In genomic region chr12:105459760-105460325, GRCh38 we compare ENCODE assay signal across 17 cellular contexts.
A peak's percentile ranks its signal among the peaks of the same experiment; 100 is the strongest.
DNase-seq lines count a peak whose midpoint lies in the region; ATAC-seq, FAIRE-seq and TF ChIP-seq lines count a peak whose summit lies in the region.
"Had no signal": no experiment of that assay in that cellular context is flagged by ENCODE, and none has a peak within 500 bp of the region (broad histone marks: within the 10 kb centered on the region; RNA-seq: fewer than 3 reads in every experiment).

No MANE protein-coding gene starts in this region.

- H3K4me1 ChIP-seq in endothelial cell of umbilical vein (ENCODE audit: control insufficient read depth, extremely low read depth, insufficient read depth, low read length): peaks cover 43% of the 10 kb centered on the region
- H3K4me1 ChIP-seq in kidney (ENCODE audit: control insufficient read depth in 1 of 2, insufficient read depth in 1 of 2, low read depth in 1 of 2, low read length in 2 of 2): no peaks in the 10 kb centered on the region
- H3K4me1 ChIP-seq in skeletal muscle tissue (ENCODE audit: control insufficient read depth in 3 of 3, insufficient read depth in 3 of 3, low read length in 3 of 3): peaks cover 0 to 8% (median 2%) of the 10 kb centered on the region in 3 donors

- H3K4me3 ChIP-seq in endothelial cell of umbilical vein (replicated peaks in 1 of 3; ENCODE audit: insufficient read depth in 1 of 3, low read depth in 1 of 3, low read length in 3 of 3) (no peak overlapping the region), kidney (ENCODE audit: low read length in 2 of 2) (no peak overlapping the region), skeletal muscle tissue (ENCODE audit: low read length in 3 of 3) (no peak overlapping the region)

- peaks cover 5% of the 10 kb centered on the region for H3K27me3 Mint-ChIP-seq in activated CD8-positive, alpha-beta T cell treated with anti-CD3 and anti-CD28 coated beads for 36 hours

- no peak for TF ChIP-seq POLR2A in endothelial cell of umbilical vein (IDR thresholded peaks at IDR 0.05; ENCODE audit: low read depth, low read length)

- H3K36me3 ChIP-seq in endothelial cell of umbilical vein (ENCODE audit: control insufficient read depth in 2 of 2, extremely low read depth in 1 of 2, insufficient read depth in 2 of 2, low read length in 2 of 2) (no peaks in the 10 kb centered on the region), kidney (ENCODE audit: control insufficient read depth in 1 of 2, insufficient read depth in 2 of 2, low read length in 2 of 2) (no peaks in the 10 kb centered on the region), skeletal muscle tissue (ENCODE audit: control insufficient read depth in 3 of 3, insufficient read depth in 3 of 3, low read length in 3 of 3) (no peaks in the 10 kb centered on the region)

- H3K4me1 Mint-ChIP-seq in activated CD8-positive, alpha-beta T cell treated with anti-CD3 and anti-CD28 coated beads for 36 hours (ENCODE audit: low read depth): no peaks in the 10 kb centered on the region
- H3K4me1 Mint-ChIP-seq: B cell; CD4-positive, CD25-positive, alpha-beta regulatory T cell had no signal

- dilution Hi-C loops in endothelial cell of umbilical vein (cut with MboI; ENCODE audit: extremely low pct_ligation_motif_present, low sequenced_read_pairs): no loop called here

- no peak for FAIRE-seq in endothelial cell of umbilical vein (lab: Jason Lieb, UNC)
- no peak for FAIRE-seq in kidney (lab: Jason Lieb, UNC)

- no peak overlapping the region for H3K4me2 ChIP-seq in endothelial cell of umbilical vein (ENCODE audit: insufficient read depth, low read length)

- intact Hi-C loops in Right ventricle myocardium inferior (cut with DNase I): loop anchor here (5.0 kb wide), 1 partner anchor 62 kb away; no protein-coding TSS in a partner anchor
- intact Hi-C loops in cardiac septum (cut with DNase I): no loop called here
- intact Hi-C loops in endothelial cell of umbilical vein (cut with micrococcal nuclease): no loop called here
- intact Hi-C loops in kidney (cut with DNase I): no loop called here
- intact Hi-C loops in activated CD8-positive, alpha-beta T cell treated with anti-CD3 and anti-CD28 coated beads for 36 hours (cut with micrococcal nuclease): no loop called here

- H2AFZ ChIP-seq in endothelial cell of umbilical vein (ENCODE audit: low read depth, low read length): peak overlapping the region; percentile 11

- H3K79me2 ChIP-seq in endothelial cell of umbilical vein (ENCODE audit: control insufficient read depth, insufficient read depth, low read length): no peaks in the 10 kb centered on the region

- no peak overlapping the region for H3K4me3 Mint-ChIP-seq in activated CD8-positive, alpha-beta T cell treated with anti-CD3 and anti-CD28 coated beads for 36 hours
- H3K4me3 Mint-ChIP-seq: B cell; CD4-positive, CD25-positive, alpha-beta regulatory T cell had no signal

- H3K27me3 ChIP-seq in endothelial cell of umbilical vein (ENCODE audit: control insufficient read depth in 2 of 2, insufficient read depth in 2 of 2, low read length in 2 of 2) (no peaks in the 10 kb centered on the region), skeletal muscle tissue (ENCODE audit: control insufficient read depth in 3 of 3, insufficient read depth in 3 of 3, low read length in 3 of 3) (no peaks in the 10 kb centered on the region)

- H3K9me1 ChIP-seq in endothelial cell of umbilical vein (replicated peaks; ENCODE audit: control insufficient read depth, extremely low read depth, insufficient read depth, low read length): no peaks in the 10 kb centered on the region

- no peak overlapping the region for H3K9ac ChIP-seq in endothelial cell of umbilical vein (replicated peaks; ENCODE audit: extremely low read depth, insufficient read depth, low read length)
- no peak overlapping the region for H3K9ac ChIP-seq in kidney (ENCODE audit: low read length in 2 of 2)
- H3K9ac ChIP-seq in skeletal muscle tissue (ENCODE audit: low read depth in 1 of 3, low read length in 3 of 3): no peak overlapping the region

- no TSS peak for BruUV-seq in endothelial cell of umbilical vein (replicated peaks; lab: Mats Ljungman, UMichigan)

- no peaks in the 10 kb centered on the region for H3K36me3 Mint-ChIP-seq in activated CD8-positive, alpha-beta T cell treated with anti-CD3 and anti-CD28 coated beads for 36 hours (ENCODE audit: low read depth)
- H3K36me3 Mint-ChIP-seq: CD4-positive, CD25-positive, alpha-beta regulatory T cell had no signal

- H3K9me3 Mint-ChIP-seq in activated CD8-positive, alpha-beta T cell treated with anti-CD3 and anti-CD28 coated beads for 36 hours: no peaks in the 10 kb centered on the region

- H3K9me3 ChIP-seq in endothelial cell of umbilical vein (replicated peaks; ENCODE audit: control insufficient read depth, insufficient read depth, low read length): no peaks in the 10 kb centered on the region
- H3K9me3 ChIP-seq in kidney (ENCODE audit: control insufficient read depth in 1 of 2, low read length in 2 of 2): no peaks in the 10 kb centered on the region
- H3K9me3 ChIP-seq in skeletal muscle tissue (ENCODE audit: control insufficient read depth in 3 of 3, low read length in 3 of 3): peaks cover 0 to 4% (median 0%) of the 10 kb centered on the region in 3 donors

- H3K27ac ChIP-seq in endothelial cell of umbilical vein (ENCODE audit: insufficient read depth, low read depth, low read length) (no peak overlapping the region), kidney (ENCODE audit: low read depth in 2 of 2, low read length in 2 of 2) (no peak overlapping the region), skeletal muscle tissue (ENCODE audit: low read depth, low read length) (peak overlapping the region; percentile 28)
- H3K27ac ChIP-seq: 22Rv1 had no signal

- CTCF ChIA-PET in endothelial cell of umbilical vein (lab: Charles Lee): interaction anchor here (0.9 kb wide), 2 partner anchors 14 to 27 kb away, joined by 3 read pairs; no protein-coding TSS in a partner anchor
- CTCF ChIA-PET in activated CD8-positive, alpha-beta T cell treated with anti-CD3 and anti-CD28 coated beads for 36 hours (lab: Charles Lee): no interaction called here

- no peaks in the 10 kb centered on the region for H4K20me1 ChIP-seq in endothelial cell of umbilical vein (replicated peaks; ENCODE audit: control insufficient read depth, extremely low read depth, insufficient read depth, low read length)

- TF ChIP-seq CTCF in endothelial cell of umbilical vein (IDR thresholded peaks at IDR 0.05; ENCODE audit: extremely low read depth in 1 of 2, insufficient read depth in 1 of 2, low read depth in 1 of 2, low read length in 2 of 2) (no peak), kidney (IDR thresholded peaks at IDR 0.05; ENCODE audit: borderline replicate concordance, extremely low read depth, insufficient read depth) (no peak)
- no peak for TF ChIP-seq CTCF in activated CD8-positive, alpha-beta T cell treated with anti-CD3 and anti-CD28 coated beads for 36 hours (IDR thresholded peaks at IDR 0.05)

- no peak for DNase-seq in Right ventricle myocardium inferior (ENCODE audit: missing footprints)
- no peak for DNase-seq in cardiac septum (ENCODE audit: low spot score)
- DNase-seq in endothelial cell of umbilical vein (ENCODE audit: low read depth, low spot score): peak; percentile 32
- peak; percentile 63 for DNase-seq in kidney
- DNase-seq in activated CD8-positive, alpha-beta T cell treated with anti-CD3 and anti-CD28 coated beads for 36 hours: no peak
- no peak for DNase-seq in activated CD8-positive, alpha-beta memory T cell treated with anti-CD3 and anti-CD28 coated beads, Interleukin-2, amount 50 U/mL, for 4 hours
- DNase-seq: CD4-positive, CD25-positive, alpha-beta regulatory T cell; EL; H7; NCI-H187; NCI-H345; NK-92 treated with Interleukin-12 subunit alpha and Interleukin-12 subunit beta, amount 100 ng/mL, for 24 hours; RPMI8226 had no signal

- ATAC-seq in Right ventricle myocardium inferior (peak; percentile 34), HG03108 (IDR thresholded peaks at IDR 0.05; ENCODE audit: unreplicated experiment) (no peak)
- ATAC-seq in activated CD8-positive, alpha-beta T cell treated with anti-CD3 and anti-CD28 coated beads for 36 hours: no peak

- no peak overlapping the region for H3K27ac Mint-ChIP-seq in activated CD8-positive, alpha-beta T cell treated with anti-CD3 and anti-CD28 coated beads for 36 hours
- H3K27ac Mint-ChIP-seq: B cell; CD4-positive, CD25-positive, alpha-beta regulatory T cell had no signal

- POLR2A ChIA-PET in endothelial cell of umbilical vein (lab: Charles Lee): no interaction called here
- POLR2A ChIA-PET in activated CD8-positive, alpha-beta T cell treated with anti-CD3 and anti-CD28 coated beads for 36 hours (lab: Charles Lee): no interaction called here

TF ChIP-seq in endothelial cell of umbilical vein, 7 proteins besides CTCF, POLR2A, EP300 and RAD21:
- no peak for TF ChIP-seq GATA2 (IDR thresholded peaks at IDR 0.05; ENCODE audit: insufficient read depth, insufficient read length, low read depth, low read length)
- no peak for TF ChIP-seq MAX (IDR thresholded peaks at IDR 0.05; ENCODE audit: insufficient read depth, insufficient read length)
- no peak for TF ChIP-seq MYC (IDR thresholded peaks at IDR 0.05; ENCODE audit: low read depth, low read length)
- TF ChIP-seq POLR2AphosphoS5 (IDR thresholded peaks at IDR 0.05; ENCODE audit: insufficient read depth, low read depth, low read length): no peak
- TF ChIP-seq FOS (IDR thresholded peaks at IDR 0.05; ENCODE audit: borderline replicate concordance, insufficient read depth, low read length): no peak
- no peak for TF ChIP-seq EZH2 (IDR thresholded peaks at IDR 0.05; ENCODE audit: borderline replicate concordance, low read depth, low read length, severe bottlenecking)
- TF ChIP-seq JUN (IDR thresholded peaks at IDR 0.05; ENCODE audit: borderline replicate concordance, insufficient read depth, insufficient read length, low read depth): no peak

Comparison
In these comparisons a context has a peak if more than half of its experiments do, and no peak if none do; other contexts are left out.
1. DNase-seq: peak in endothelial cell of umbilical vein (single experiment) and kidney (single experiment); none in Right ventricle myocardium inferior (single experiment), cardiac septum (single experiment), activated CD8-positive, alpha-beta T cell treated with anti-CD3 and anti-CD28 coated beads for 36 hours (single experiment) and activated CD8-positive, alpha-beta memory T cell treated with anti-CD3 and anti-CD28 coated beads, Interleukin-2, amount 50 U/mL, for 4 hours (single experiment).